Comparison of ENCODE assay signal across 22 cellular contexts in genomic region chr1:87106158-87106557, GRCh38.
"Had no signal": no experiment of that assay in that cellular context is flagged by ENCODE, and none has a peak within 500 bp of the region (broad histone marks: within the 10 kb centered on the region; RNA-seq: fewer than 3 reads in every experiment).

No MANE protein-coding gene starts in this region.

- H3K27me3 ChIP-seq: breast epithelium, foreskin keratinocyte, left lung, testis, vagina had no signal

- FAIRE-seq: colon had no signal

- H3K27ac ChIP-seq: breast epithelium, foreskin keratinocyte, left lung, testis, vagina, VCaP had no signal

- H3K4me3 ChIP-seq: breast epithelium, left lung, lung, testis, vagina had no signal

- H3K36me3 ChIP-seq: breast epithelium, left lung, vagina had no signal

- H3K4me1 ChIP-seq: breast epithelium, foreskin keratinocyte, left lung, testis, vagina had no signal

- ATAC-seq: activated CD4-positive, CD25-positive, alpha-beta regulatory T cell treated with anti-CD3 and anti-CD28 coated beads, Interleukin-2, amount 50 U/mL, for 24 hours; activated T-helper 17 cell treated with anti-CD3 and anti-CD28 coated beads, Interleukin-2, amount 50 U/mL, for 72 hours; foreskin keratinocyte; left lung; naive thymus-derived CD4-positive, alpha-beta T cell; stimulated activated naive B cell treated with anti-CD40 and anti-IgM and Interleukin-4, amounts not matched to agents 10 μg/mL and 1 μg/mL and 100 μg/mL, for 72 hours had no signal

- H3K9me3 ChIP-seq: breast epithelium, left lung, testis, vagina had no signal

- DNase-seq: activated CD4-positive, alpha-beta T cell treated with anti-CD3 and anti-CD28 coated beads, Interleukin-2, amount 50 U/mL, for 1 hour; activated CD8-positive, alpha-beta memory T cell treated with anti-CD3 and anti-CD28 coated beads, Interleukin-2, amount 50 U/mL, for 4 hours; activated naive CD4-positive, alpha-beta T cell treated with Interleukin-2 at 50 U/mL for 16 hours; activated naive CD8-positive, alpha-beta T cell treated with anti-CD3 and anti-CD28 coated beads for 36 hours; activated T-cell treated with anti-CD3 and anti-CD28 coated beads, Interleukin-2, amount 50 U/mL, for 24 hours; effector memory CD4-positive, alpha-beta T cell; foreskin keratinocyte; immature natural killer cell; left lung; naive thymus-derived CD4-positive, alpha-beta T cell; retina; stimulated activated CD4-positive, alpha-beta T cell treated with anti-CD3 and anti-CD28 coated beads, Interleukin-2, amount 100 ng/mL, for 48 hours; stimulated activated CD8-positive, alpha-beta memory T cell treated with anti-CD3 and anti-CD28 coated beads, Interleukin-4, amount 100 ng/mL, for 48 hours; stimulated activated naive B cell treated with anti-CD40 and anti-IgM and Interleukin-4, amounts not matched to agents 10 μg/mL and 1 μg/mL and 100 μg/mL, for 72 hours; testis had no signal
